Comparison of ENCODE assay signal across 1 cellular context in the genomic region with DNA sequence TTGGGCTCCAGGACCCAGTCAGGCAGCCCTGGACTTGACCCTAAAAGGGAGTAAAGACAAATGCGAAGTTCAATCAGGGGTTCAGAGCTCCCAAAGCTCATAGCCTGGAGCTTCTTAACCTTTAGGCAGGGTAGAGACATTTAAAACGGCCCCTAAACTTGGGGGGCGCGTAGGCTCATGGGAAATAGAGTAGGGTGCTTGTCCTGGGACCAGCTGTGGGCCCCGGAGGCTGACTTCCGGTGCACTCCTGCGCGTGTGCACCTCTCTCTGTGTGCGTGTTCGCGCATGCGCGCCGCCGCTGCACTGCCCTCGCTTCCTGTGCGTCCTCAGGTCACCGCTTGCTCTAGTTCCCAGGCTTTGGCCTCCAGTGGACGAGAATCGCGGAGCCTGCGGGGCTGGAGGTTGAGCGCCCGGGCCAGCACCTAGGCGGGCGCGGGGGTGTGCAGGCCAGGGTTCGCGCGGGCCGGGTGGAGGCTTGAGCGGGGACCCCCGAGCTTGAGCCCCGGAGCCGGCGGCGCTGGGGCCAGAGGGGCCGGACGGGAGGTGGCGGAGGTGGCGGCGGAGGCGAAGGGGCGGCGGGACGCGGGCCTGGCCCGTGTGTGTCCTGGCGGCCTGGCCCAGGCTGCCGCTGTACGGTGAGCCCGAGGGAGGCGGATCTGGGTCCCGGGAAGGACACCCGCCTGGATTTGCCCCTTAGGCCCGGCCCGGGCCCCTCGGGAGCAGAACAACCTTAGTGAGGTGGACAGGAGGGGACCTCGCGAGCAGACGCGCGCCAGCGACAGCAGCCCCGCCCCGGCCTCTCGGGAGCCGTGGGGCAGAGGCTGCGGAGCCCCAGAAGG.
A peak's percentile ranks its signal among the peaks of the same experiment; 100 is the strongest.
TF ChIP-seq lines count a peak whose summit lies in the region.

A gene (plus strand): TSS at position 303 of the 839 bp plus-strand sequence. CDS start 2,217 bp downstream, outside the sequence.

TF ChIP-seq in HEK293, 187 proteins besides CTCF, POLR2A, EP300 and RAD21 (continued from another document):
- TF ChIP-seq ZNF433 (tag by site-specific recombination; IDR thresholded peaks at IDR 0.05; ENCODE audit: low read depth), result no peak
- TF ChIP-seq ZBTB7A (tag by site-specific recombination; IDR thresholded peaks at IDR 0.05; ENCODE audit: low read depth), result no peak
- TF ChIP-seq ZFP69B (tag by site-specific recombination; IDR thresholded peaks at IDR 0.05), result peak; percentile 99
- TF ChIP-seq WT1 (tag by site-specific recombination; IDR thresholded peaks at IDR 0.05), result no peak
- TF ChIP-seq, protein P1, sequence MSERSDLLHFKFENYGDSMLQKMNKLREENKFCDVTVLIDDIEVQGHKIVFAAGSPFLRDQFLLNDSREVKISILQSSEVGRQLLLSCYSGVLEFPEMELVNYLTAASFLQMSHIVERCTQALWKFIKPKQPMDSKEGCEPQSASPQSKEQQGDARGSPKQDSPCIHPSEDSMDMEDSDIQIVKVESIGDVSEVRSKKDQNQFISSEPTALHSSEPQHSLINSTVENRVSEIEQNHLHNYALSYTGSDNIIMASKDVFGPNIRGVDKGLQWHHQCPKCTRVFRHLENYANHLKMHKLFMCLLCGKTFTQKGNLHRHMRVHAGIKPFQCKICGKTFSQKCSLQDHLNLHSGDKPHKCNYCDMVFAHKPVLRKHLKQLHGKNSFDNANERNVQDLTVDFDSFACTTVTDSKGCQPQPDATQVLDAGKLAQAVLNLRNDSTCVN (tag by site-specific recombination; optimal IDR thresholded peaks at IDR 0.05), result peak; percentile 95
- TF ChIP-seq, protein P2, sequence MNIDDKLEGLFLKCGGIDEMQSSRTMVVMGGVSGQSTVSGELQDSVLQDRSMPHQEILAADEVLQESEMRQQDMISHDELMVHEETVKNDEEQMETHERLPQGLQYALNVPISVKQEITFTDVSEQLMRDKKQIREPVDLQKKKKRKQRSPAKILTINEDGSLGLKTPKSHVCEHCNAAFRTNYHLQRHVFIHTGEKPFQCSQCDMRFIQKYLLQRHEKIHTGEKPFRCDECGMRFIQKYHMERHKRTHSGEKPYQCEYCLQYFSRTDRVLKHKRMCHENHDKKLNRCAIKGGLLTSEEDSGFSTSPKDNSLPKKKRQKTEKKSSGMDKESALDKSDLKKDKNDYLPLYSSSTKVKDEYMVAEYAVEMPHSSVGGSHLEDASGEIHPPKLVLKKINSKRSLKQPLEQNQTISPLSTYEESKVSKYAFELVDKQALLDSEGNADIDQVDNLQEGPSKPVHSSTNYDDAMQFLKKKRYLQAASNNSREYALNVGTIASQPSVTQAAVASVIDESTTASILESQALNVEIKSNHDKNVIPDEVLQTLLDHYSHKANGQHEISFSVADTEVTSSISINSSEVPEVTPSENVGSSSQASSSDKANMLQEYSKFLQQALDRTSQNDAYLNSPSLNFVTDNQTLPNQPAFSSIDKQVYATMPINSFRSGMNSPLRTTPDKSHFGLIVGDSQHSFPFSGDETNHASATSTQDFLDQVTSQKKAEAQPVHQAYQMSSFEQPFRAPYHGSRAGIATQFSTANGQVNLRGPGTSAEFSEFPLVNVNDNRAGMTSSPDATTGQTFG (tag by site-specific recombination; IDR thresholded peaks at IDR 0.05; ENCODE audit: borderline replicate concordance), result no peak
- no peak for TF ChIP-seq ZNF24 (tag by site-specific recombination; IDR thresholded peaks at IDR 0.05)
- no peak for TF ChIP-seq GLIS1 (tag by site-specific recombination; IDR thresholded peaks at IDR 0.05)
- no peak for TF ChIP-seq ZNF473 (tag by site-specific recombination; IDR thresholded peaks at IDR 0.05)
- TF ChIP-seq ZNF76 (tag by site-specific recombination; IDR thresholded peaks at IDR 0.05; ENCODE audit: borderline replicate concordance, low read depth), result peak; percentile 68; the same call in 1 of the 2 replicates
- peak; percentile 53 for TF ChIP-seq SP2 (tag by site-specific recombination; IDR thresholded peaks at IDR 0.05)
- TF ChIP-seq ZNF677 (tag by site-specific recombination; IDR thresholded peaks at IDR 0.05), result no peak
- no peak for TF ChIP-seq ZNF311 (tag by site-specific recombination; IDR thresholded peaks at IDR 0.05; ENCODE audit: borderline replicate concordance)
- TF ChIP-seq ZNF2 (tag by site-specific recombination; IDR thresholded peaks at IDR 0.05), result no peak
